ENCODE assay signal across 9 cellular contexts in genomic region chr15:52233405-52233804, GRCh38. TPM values are rescaled to one million over a fixed set of nuclear protein-coding genes. Genes with fewer than 3 reads are reported as not detected.
DNase-seq lines count a peak whose midpoint lies in the region; ATAC-seq and TF ChIP-seq lines count a peak whose summit lies in the region.
"Had no signal": no experiment of that assay in that cellular context is flagged by ENCODE, and none has a peak within 500 bp of the region (broad histone marks: within the 10 kb centered on the region; RNA-seq: fewer than 3 reads in every experiment).

No MANE protein-coding gene starts in this region.

- H3K9me3 ChIP-seq in DOHH2 (ENCODE audit: control insufficient read depth, insufficient read depth, low read length): no peaks in the 10 kb centered on the region
- H3K9me3 ChIP-seq in esophagus muscularis mucosa: no peaks in the 10 kb centered on the region

- H3K27ac ChIP-seq in DOHH2 (ENCODE audit: low read depth, low read length) (peak overlapping the region; percentile 98), esophagus muscularis mucosa (replicated peaks in 1 of 4) (no peak overlapping the region)

- peaks cover 12% of the 10 kb centered on the region for H3K79me2 ChIP-seq in DOHH2 (ENCODE audit: control insufficient read depth, low read length)

- H4K20me1 ChIP-seq in DOHH2 (ENCODE audit: control insufficient read depth, insufficient read depth, low read depth, low read length): no peaks in the 10 kb centered on the region

- DNase-seq in LHCN-M2 (ENCODE audit: low read depth) (peak; percentile 48), germinal center (ENCODE audit: low spot score) (peak; percentile 57), sciatic nerve (ENCODE audit: low spot score) (no peak), GM13976 (ENCODE audit: low spot score) (no peak), esophagus muscularis mucosa (ENCODE audit: extremely low spot score) (no peak), epidermal melanocyte (ENCODE audit: insufficient read length, low spot score) (no peak)
- DNase-seq: activated CD8-positive, alpha-beta memory T cell treated with anti-CD3 and anti-CD28 coated beads, Interleukin-2, amount 50 U/mL, for 4 hours had no signal

- H3K9me2 ChIP-seq in DOHH2 (replicated peaks; ENCODE audit: control insufficient read depth, low read length): no peaks in the 10 kb centered on the region

- ATAC-seq in GM19467 (IDR thresholded peaks at IDR 0.05; ENCODE audit: unreplicated experiment) (peak; percentile 32), sciatic nerve (no peak)

- H3K4me3 ChIP-seq in DOHH2 (ENCODE audit: low read length) (peak overlapping the region; percentile 70), esophagus muscularis mucosa (no peak overlapping the region)

- no peak for TF ChIP-seq POLR2A in esophagus muscularis mucosa (IDR thresholded peaks at IDR 0.05; ENCODE audit: low read depth)

- in situ Hi-C loops in GM13976 (cut with MboI; ENCODE audit: low sequenced_read_pairs, unreplicated experiment): no loop called here

- peak overlapping the region; percentile 93 for H3K4me2 ChIP-seq in DOHH2 (ENCODE audit: low read length)

- H3K27me3 ChIP-seq in DOHH2 (ENCODE audit: control insufficient read depth, low read length): no peaks in the 10 kb centered on the region
- H3K27me3 ChIP-seq in esophagus muscularis mucosa: no peaks in the 10 kb centered on the region

- H3F3A ChIP-seq in DOHH2 (ENCODE audit: control insufficient read depth, insufficient read depth): peaks cover 49% of the 10 kb centered on the region

- H3K4me1 ChIP-seq in DOHH2 (ENCODE audit: control insufficient read depth, low read length) (peaks cover 83% of the 10 kb centered on the region), esophagus muscularis mucosa (peaks cover 0 to 4% (median 0%) of the 10 kb centered on the region in 4 donors)

- TF ChIP-seq EP300 in esophagus muscularis mucosa (IDR thresholded peaks at IDR 0.05): no peak

- intact Hi-C loops in sciatic nerve (cut with DNase I) (no loop called here), esophagus muscularis mucosa (cut with DNase I) (no loop called here)

- WGBS in esophagus muscularis mucosa: 68% methylated on average over 4 of the region's 4 CpGs

- H3K36me3 ChIP-seq in DOHH2 (ENCODE audit: control insufficient read depth, low read length) (peaks cover 16% of the 10 kb centered on the region), esophagus muscularis mucosa (peaks cover 0 to 8% (median 0%) of the 10 kb centered on the region in 4 donors)

- TF ChIP-seq CTCF in DOHH2 (IDR thresholded peaks at IDR 0.05; ENCODE audit: low read depth, low read length, poor library complexity, severe bottlenecking) (no peak), GM13976 (IDR thresholded peaks at IDR 0.05; ENCODE audit: borderline replicate concordance, control extremely low read depth, extremely low read depth, insufficient read depth, missing control alignments) (no peak), esophagus muscularis mucosa (IDR thresholded peaks at IDR 0.05) (no peak)

RNA-seq across cellular contexts. Expression of gene GNB5, which starts 42.2 kb away (rescaled TPM):
- total RNA-seq in LHCN-M2 (2014; rRNA removed): 40.1 and 43.7 TPM in 2 replicates
- polyA plus RNA-seq in LHCN-M2 (2012): 26.1 TPM
- 12.8 TPM for total RNA-seq in sciatic nerve
- 10 to 100 TPM; 26.7 to 50.1 (median 36.2) TPM for total RNA-seq in esophagus muscularis mucosa

Comparison
In these comparisons a context has a peak if more than half of its experiments do, and no peak if none do; other contexts are left out.
1. DNase-seq: peak in LHCN-M2 (single experiment) and germinal center (single experiment); none in sciatic nerve (single experiment), GM13976 (single experiment), esophagus muscularis mucosa (single experiment) and epidermal melanocyte (single experiment).